Comparison of ENCODE assay signal across 23 cellular contexts in the genomic region with DNA sequence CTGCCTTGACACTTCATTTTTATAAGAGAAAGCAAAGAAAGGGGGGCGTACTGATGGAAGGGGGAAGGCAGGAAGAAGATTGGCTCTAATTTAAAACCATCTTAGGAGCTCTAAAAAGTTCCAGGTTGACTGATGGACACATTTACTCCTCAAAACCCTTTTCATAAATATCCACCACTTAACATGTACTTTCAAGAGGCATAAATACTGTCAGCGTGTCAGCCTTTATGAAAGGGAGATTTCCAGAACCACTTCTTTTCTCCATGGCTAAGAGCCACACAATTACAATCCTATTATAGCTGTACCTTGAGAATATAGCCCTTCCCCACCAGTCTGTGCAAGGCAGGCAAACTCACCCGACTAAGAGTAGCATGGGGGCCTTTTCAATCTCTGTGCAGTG.
"Had no signal": no experiment of that assay in that cellular context is flagged by ENCODE, and none has a peak within 500 bp of the region (broad histone marks: within the 10 kb centered on the region; RNA-seq: fewer than 3 reads in every experiment).

No MANE protein-coding gene starts in this region.

- DNase-seq: activated CD4-positive, alpha-beta memory T cell treated with anti-CD3 and anti-CD28 coated beads, Interleukin-2, amount 10 ng/mL, durations not matched to agents 7 days and 5 days; activated CD4-positive, alpha-beta T cell treated with anti-CD3 and anti-CD28 coated beads for 36 hours; activated CD4-positive, alpha-beta T cell treated with anti-CD3 and anti-CD28 coated beads, Interleukin-2, amount 10 ng/mL, durations not matched to agents 24 days and 14 days; activated CD4-positive, CD25-positive, alpha-beta regulatory T cell; activated CD4-positive, CD25-positive, alpha-beta regulatory T cell treated with anti-CD3 and anti-CD28 coated beads, Interleukin-2, amount 50 U/mL, for 72 hours; activated CD8-positive, alpha-beta memory T cell treated with anti-CD3 and anti-CD28 coated beads, Interleukin-2, amount 50 U/mL, for 48 hours; activated gamma-delta T cell; activated naive CD4-positive, alpha-beta T cell; activated naive CD4-positive, alpha-beta T cell treated with anti-CD3 and anti-CD28 coated beads, Interleukin-2, amount 10 ng/mL, durations not matched to agents 7 days and 5 days; activated naive CD8-positive, alpha-beta T cell treated with anti-CD3 and anti-CD28 coated beads, Interleukin-2, amount 10 ng/mL, durations not matched to agents 7 days and 5 days; activated T-cell treated with anti-CD3 and anti-CD28 coated beads for 4 hours; activated T-cell treated with anti-CD3 and anti-CD28 coated beads, Interleukin-2, amount 50 U/mL, for 24 hours; activated T-cell treated with anti-CD3 and anti-CD28 coated beads, Interleukin-2, amount 50 U/mL, for 72 hours; central memory CD4-positive, alpha-beta T cell; cerebellar nuclear complex; colonic mucosa; dorsolateral prefrontal cortex; effector memory CD4-positive, alpha-beta T cell; endodermal cell; foreskin fibroblast; hippocampal formation had no signal

- ATAC-seq: activated CD4-positive, alpha-beta T cell treated with anti-CD3 and anti-CD28 coated beads for 36 hours; activated naive CD4-positive, alpha-beta T cell treated with anti-CD3 and anti-CD28 coated beads, Interleukin-2, amount 50 U/mL, for 72 hours; activated T-cell treated with anti-CD3 and anti-CD28 coated beads, Interleukin-2, amount 50 U/mL, for 72 hours; esophagus mucosa had no signal
